ENCODE assay signal across 24 cellular contexts in the genomic region with DNA sequence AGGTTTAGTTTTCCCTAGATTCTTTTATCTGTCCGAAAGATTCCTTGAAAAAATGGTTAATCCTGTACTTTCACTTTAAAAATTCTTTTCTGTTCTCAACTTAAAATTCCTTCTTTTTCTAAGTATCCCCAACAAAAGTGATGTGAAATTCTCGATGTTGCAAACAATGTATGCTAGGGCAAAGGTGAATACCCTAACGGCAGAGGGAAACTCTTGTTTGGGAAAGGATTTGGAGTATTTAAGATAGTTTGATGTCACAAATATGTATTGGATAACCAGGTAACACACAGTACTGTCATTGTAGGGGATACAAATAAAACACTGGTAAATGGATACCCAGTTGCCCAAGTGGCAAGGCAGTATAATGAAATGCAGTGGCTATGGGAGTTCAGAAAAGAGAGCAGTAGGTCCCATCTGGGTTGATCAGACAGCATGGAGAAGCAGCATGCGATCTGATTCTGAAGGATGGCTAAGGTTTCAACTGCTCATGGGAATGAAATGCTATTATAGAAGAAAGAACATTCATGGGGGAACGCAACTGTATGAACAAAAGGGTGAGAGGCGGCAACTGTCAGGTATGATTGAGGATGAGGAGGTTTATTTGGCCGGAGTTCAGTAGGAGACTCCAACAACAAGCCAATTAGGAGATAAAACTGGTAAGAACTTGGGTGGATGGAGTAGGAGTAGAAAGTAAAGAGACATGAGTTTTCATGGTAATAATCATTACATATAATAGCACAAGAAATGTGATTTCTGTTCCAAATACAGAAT. TPM values are rescaled to one million over a fixed set of nuclear protein-coding genes. Genes with fewer than 3 reads are reported as not detected.
DNase-seq lines count a peak whose midpoint lies in the region; ATAC-seq, FAIRE-seq and TF ChIP-seq lines count a peak whose summit lies in the region.
"Had no signal": no experiment of that assay in that cellular context is flagged by ENCODE, and none has a peak within 500 bp of the region (broad histone marks: within the 10 kb centered on the region; RNA-seq: fewer than 3 reads in every experiment).

No MANE protein-coding gene starts in this region.

- CTCF ChIA-PET in HEK293 (lab: Yijun Ruan, JAX), result interaction anchor here (1.5 kb wide), 1 partner anchor 18 kb away, joined by 6 read pairs; no protein-coding TSS in a partner anchor

- H3K27me3 Mint-ChIP-seq in astrocyte (ENCODE audit: low read depth, unreplicated experiment), result no peaks in the 10 kb centered on the region
- H3K27me3 Mint-ChIP-seq: activated B cell treated with CpG ODN at 0.5 μM for 24 hours had no signal

- no peak overlapping the region for H3K9ac ChIP-seq in astrocyte (ENCODE audit: low read length)

- H3K4me2 ChIP-seq in astrocyte (ENCODE audit: low read length), result no peak overlapping the region

- H3K4me1 Mint-ChIP-seq in astrocyte (ENCODE audit: low read depth, unreplicated experiment), result peaks cover 13% of the 10 kb centered on the region

- H4K20me1 ChIP-seq in astrocyte (ENCODE audit: insufficient read depth, low read length), result peaks cover 63% of the 10 kb centered on the region

- no peak overlapping the region for H2AFZ ChIP-seq in astrocyte (ENCODE audit: low read depth, low read length)

- H3K36me3 Mint-ChIP-seq in astrocyte (ENCODE audit: low read depth, unreplicated experiment), result peaks cover 3% of the 10 kb centered on the region

- H3K27me3 ChIP-seq in astrocyte (ENCODE audit: insufficient read depth, low read length), result no peaks in the 10 kb centered on the region
- H3K27me3 ChIP-seq: SJSA1, upper lobe of left lung had no signal

- H3K36me3 ChIP-seq in HEK293 (ENCODE audit: control insufficient read depth in 2 of 2, insufficient read depth in 1 of 2, low read length in 2 of 2) (no peaks in the 10 kb centered on the region), astrocyte (ENCODE audit: insufficient read depth, low read length) (no peaks in the 10 kb centered on the region)
- H3K36me3 ChIP-seq: upper lobe of left lung had no signal

- no peak for TF ChIP-seq CTCF in HEK293 (tag by site-specific recombination; IDR thresholded peaks at IDR 0.05)
- no peak for TF ChIP-seq CTCF in astrocyte (IDR thresholded peaks at IDR 0.05; ENCODE audit: insufficient read depth, low read depth, low read length)

- H3K4me1 ChIP-seq in HEK293 (ENCODE audit: control insufficient read depth, insufficient read depth, low read length) (peaks cover 2% of the 10 kb centered on the region; the same call in 1 of the 2 replicates), astrocyte (ENCODE audit: insufficient read depth, low read length) (peaks cover 4% of the 10 kb centered on the region)

- POLR2A ChIA-PET in HEK293 (lab: Yijun Ruan, JAX), result no interaction called here

- H3K27ac ChIP-seq in HEK293 (ENCODE audit: extremely low read depth, low read depth, low read length) (no peak overlapping the region), astrocyte (ENCODE audit: low read depth, low read length) (no peak overlapping the region)
- H3K27ac ChIP-seq: C4-2B, SJSA1, upper lobe of left lung had no signal

- H3K4me3 ChIP-seq in HEK293 (ENCODE audit: low read depth, low read length) (no peak overlapping the region), astrocyte (ENCODE audit: insufficient read depth, low read depth, low read length) (no peak overlapping the region)
- H3K4me3 ChIP-seq: lung, SJSA1, upper lobe of left lung had no signal

- no peak for FAIRE-seq in astrocyte (lab: Jason Lieb, UNC)
- FAIRE-seq: bronchial epithelial cell, endothelial cell of umbilical vein, islet of Langerhans had no signal

- H3K9me3 ChIP-seq in HEK293 (ENCODE audit: control insufficient read depth, insufficient read depth, low read depth, low read length), result no peaks in the 10 kb centered on the region
- no peaks in the 10 kb centered on the region for H3K9me3 ChIP-seq in astrocyte (ENCODE audit: insufficient read depth, low read depth, low read length)
- H3K9me3 ChIP-seq: SJSA1, upper lobe of left lung had no signal

- DNase-seq in NCI-H2029 treated with DMSO at 0.1 percent for 48 hours (lab: John Stamatoyannopoulos, UW), result peak; percentile 13
- DNase-seq in NCI-H2029 (lab: John Stamatoyannopoulos, UW), result no peak
- DNase-seq in astrocyte (ENCODE audit: low read depth), result peak; percentile 46
- DNase-seq in putamen (ENCODE audit: low spot score), result peak; percentile 73
- DNase-seq in HK-2 (ENCODE audit: unreplicated experiment), result no peak
- DNase-seq: activated B cell treated with CpG ODN at 0.5 μM for 24 hours; activated CD8-positive, alpha-beta T cell treated with anti-CD3 and anti-CD28 coated beads, Interleukin-2, amount 10 ng/mL, durations not matched to agents 7 days and 5 days; MV-4-11; NCI-H2171; NCI-H774; stimulated activated naive CD8-positive, alpha-beta T cell treated with anti-CD3 and anti-CD28 coated beads, Interleukin-15, Interleukin-2, amounts not matched to agents 100 U/mL and 50 U/mL, for 24 hours; upper lobe of left lung had no signal

- H3K27ac Mint-ChIP-seq in astrocyte (ENCODE audit: unreplicated experiment), result peak overlapping the region; percentile 38
- H3K27ac Mint-ChIP-seq: activated T-helper 1 cell treated with anti-CD3 and anti-CD28 coated beads, Interleukin-12 subunit alpha, Interleukin-12 subunit beta, Interleukin-2, Interleukin-4 antibody, amounts not matched to agents 30 ng/mL and 10 ng/mL and 1 ng/mL, durations not matched to agents 14 hours and 24 hours and 36 hours; dendritic cell treated with granulocyte-macrophage colony-stimulating factor and Interleukin-4, amounts not matched to agents 40 ng/mL and 50 ng/mL, for 4 days had no signal

- H3K79me2 ChIP-seq in astrocyte (ENCODE audit: insufficient read depth, low read length), result peaks cover 70% of the 10 kb centered on the region

- no peak overlapping the region for H3K4me3 Mint-ChIP-seq in astrocyte (ENCODE audit: unreplicated experiment)
- H3K4me3 Mint-ChIP-seq: activated CD8-positive, alpha-beta T cell treated with anti-CD3 and anti-CD28 coated beads, Interleukin-2, amount 10 ng/mL, durations not matched to agents 7 days and 5 days; activated T-helper 1 cell treated with anti-CD3 and anti-CD28 coated beads, Interleukin-12 subunit alpha, Interleukin-12 subunit beta, Interleukin-2, Interleukin-4 antibody, amounts not matched to agents 30 ng/mL and 10 ng/mL and 1 ng/mL, durations not matched to agents 14 hours and 24 hours and 36 hours; dendritic cell treated with granulocyte-macrophage colony-stimulating factor and Interleukin-4, amounts not matched to agents 40 ng/mL and 50 ng/mL, for 4 days had no signal

- H3K9me3 Mint-ChIP-seq in astrocyte (ENCODE audit: unreplicated experiment), result no peaks in the 10 kb centered on the region
- H3K9me3 Mint-ChIP-seq: activated B cell treated with CpG ODN at 0.5 μM for 24 hours; activated T-helper 1 cell treated with anti-CD3 and anti-CD28 coated beads, Interleukin-12 subunit alpha, Interleukin-12 subunit beta, Interleukin-2, Interleukin-4 antibody, amounts not matched to agents 30 ng/mL and 10 ng/mL and 1 ng/mL, durations not matched to agents 14 hours and 24 hours and 36 hours; dendritic cell treated with granulocyte-macrophage colony-stimulating factor and Interleukin-4, amounts not matched to agents 40 ng/mL and 50 ng/mL, for 4 days had no signal

- no peak for ATAC-seq in GM18861 (IDR thresholded peaks at IDR 0.05; ENCODE audit: unreplicated experiment)
- no peak for ATAC-seq in GM18519 (IDR thresholded peaks at IDR 0.05; ENCODE audit: low FRiP score, unreplicated experiment)
- ATAC-seq: activated CD8-positive, alpha-beta T cell treated with anti-CD3 and anti-CD28 coated beads, Interleukin-2, amount 10 ng/mL, durations not matched to agents 7 days and 5 days; HCT116; stimulated activated naive CD8-positive, alpha-beta T cell treated with anti-CD3 and anti-CD28 coated beads, Interleukin-15, Interleukin-2, amounts not matched to agents 100 U/mL and 50 U/mL, for 24 hours had no signal

TF ChIP-seq in HEK293, 187 proteins besides CTCF, POLR2A, EP300 and RAD21:
- TF ChIP-seq ZNF248 (tag by site-specific recombination; IDR thresholded peaks at IDR 0.05) (no peak), EGR2 (tag by site-specific recombination; IDR thresholded peaks at IDR 0.05; ENCODE audit: low read depth) (peak; percentile 90), ZFHX2 (tag by site-specific recombination; conservative IDR thresholded peaks at IDR 0.05) (peak; percentile 82)

RNA-seq across cellular contexts. Expression of gene EPC1, which starts 3.2 kb away (rescaled TPM):
- total RNA-seq in astrocyte, result 25.7 and 26.3 TPM in 2 replicates

Comparison
In these comparisons a context has a peak if more than half of its experiments do, and no peak if none do; other contexts are left out.
1. DNase-seq: peak in NCI-H2029 treated with DMSO at 0.1 percent for 48 hours (single experiment), astrocyte (single experiment) and putamen (single experiment); none in NCI-H2029 (single experiment) and HK-2 (single experiment).